Comparison of ENCODE assay signal across 1 cellular context in the genomic region with DNA sequence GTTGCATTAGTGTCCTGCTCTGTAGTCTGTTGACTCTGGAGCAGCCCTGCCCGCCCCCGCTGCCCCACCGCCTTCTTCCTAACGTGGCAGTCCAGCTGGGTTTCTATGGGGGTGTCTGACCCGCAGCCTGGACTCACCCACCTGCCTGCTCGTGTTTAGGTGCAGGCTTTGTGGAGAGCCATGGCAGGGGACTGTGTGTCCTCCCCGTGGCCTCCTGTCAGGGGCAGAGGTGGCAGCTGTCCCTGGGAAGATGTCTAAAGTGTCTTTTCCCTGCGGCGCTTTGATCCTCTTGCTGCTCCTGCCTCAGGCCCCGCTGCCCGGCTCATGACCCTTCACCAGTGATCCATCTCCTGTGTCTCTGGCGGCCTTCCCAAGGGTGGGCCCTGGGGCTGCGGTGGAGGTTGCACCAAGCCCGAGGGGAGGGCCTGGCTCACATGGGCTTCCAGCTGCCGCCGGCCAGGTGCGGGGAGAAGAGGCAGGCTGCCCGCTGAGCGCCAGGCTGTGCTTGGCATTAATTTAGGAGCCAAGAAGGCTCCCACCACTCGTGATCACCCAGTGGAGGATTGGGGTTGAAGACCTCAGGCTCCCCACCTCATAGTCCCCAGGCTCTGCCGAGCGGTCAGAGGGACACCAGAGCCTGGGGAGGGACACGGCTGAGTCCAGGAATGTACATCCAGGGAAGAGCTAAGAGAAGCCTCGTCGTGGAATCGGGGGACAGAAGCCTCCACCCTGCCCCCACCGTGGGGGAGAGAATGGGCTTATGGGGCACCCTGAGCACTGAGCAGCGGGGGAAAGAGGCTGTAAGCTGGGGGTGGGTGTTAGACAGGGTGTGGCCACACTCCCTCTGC.
TF ChIP-seq lines count a peak whose summit lies in the region.

No MANE protein-coding gene starts in this region.

TF ChIP-seq in HepG2, 621 proteins besides CTCF, POLR2A, EP300 and RAD21 (continued from another document and continues in another):
- TF ChIP-seq ZBTB10 (CRISPR knock-in tag; IDR thresholded peaks at IDR 0.05; ENCODE audit: borderline replicate concordance) = no peak
- peak; percentile 75 for TF ChIP-seq ZNF710 (CRISPR knock-in tag; IDR thresholded peaks at IDR 0.05; ENCODE audit: borderline replicate concordance)
- TF ChIP-seq, protein P1, sequence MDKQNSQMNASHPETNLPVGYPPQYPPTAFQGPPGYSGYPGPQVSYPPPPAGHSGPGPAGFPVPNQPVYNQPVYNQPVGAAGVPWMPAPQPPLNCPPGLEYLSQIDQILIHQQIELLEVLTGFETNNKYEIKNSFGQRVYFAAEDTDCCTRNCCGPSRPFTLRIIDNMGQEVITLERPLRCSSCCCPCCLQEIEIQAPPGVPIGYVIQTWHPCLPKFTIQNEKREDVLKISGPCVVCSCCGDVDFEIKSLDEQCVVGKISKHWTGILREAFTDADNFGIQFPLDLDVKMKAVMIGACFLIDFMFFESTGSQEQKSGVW (CRISPR knock-in tag; IDR thresholded peaks at IDR 0.05; ENCODE audit: borderline replicate concordance) = no peak
- peak; percentile 59; the same call in 1 of the 2 replicates for TF ChIP-seq ESRRA (CRISPR knock-in tag; IDR thresholded peaks at IDR 0.05; ENCODE audit: low read depth)
- TF ChIP-seq, protein P2, sequence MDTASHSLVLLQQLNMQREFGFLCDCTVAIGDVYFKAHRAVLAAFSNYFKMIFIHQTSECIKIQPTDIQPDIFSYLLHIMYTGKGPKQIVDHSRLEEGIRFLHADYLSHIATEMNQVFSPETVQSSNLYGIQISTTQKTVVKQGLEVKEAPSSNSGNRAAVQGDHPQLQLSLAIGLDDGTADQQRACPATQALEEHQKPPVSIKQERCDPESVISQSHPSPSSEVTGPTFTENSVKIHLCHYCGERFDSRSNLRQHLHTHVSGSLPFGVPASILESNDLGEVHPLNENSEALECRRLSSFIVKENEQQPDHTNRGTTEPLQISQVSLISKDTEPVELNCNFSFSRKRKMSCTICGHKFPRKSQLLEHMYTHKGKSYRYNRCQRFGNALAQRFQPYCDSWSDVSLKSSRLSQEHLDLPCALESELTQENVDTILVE (CRISPR knock-in tag; IDR thresholded peaks at IDR 0.05) = peak; percentile 74; the same call in 1 of the 2 replicates
- peak; percentile 39; the same call in 1 of the 2 replicates for TF ChIP-seq ZNF281 (CRISPR knock-in tag; IDR thresholded peaks at IDR 0.05; ENCODE audit: borderline replicate concordance)
- peak; percentile 77; the same call in 1 of the 2 replicates for TF ChIP-seq KDM5B (CRISPR knock-in tag; IDR thresholded peaks at IDR 0.05; ENCODE audit: borderline replicate concordance)
- peak; percentile 45; the same call in 1 of the 2 replicates for TF ChIP-seq SIX4 (CRISPR knock-in tag; IDR thresholded peaks at IDR 0.05)
- TF ChIP-seq PTBP1 (IDR thresholded peaks at IDR 0.05; ENCODE audit: low read depth, low read length, poor library complexity, severe bottlenecking) = peak; percentile 57
- peak; percentile 72; the same call in 1 of the 2 replicates for TF ChIP-seq ZNF451 (CRISPR knock-in tag; IDR thresholded peaks at IDR 0.05)
- TF ChIP-seq SPEN (CRISPR knock-in tag; IDR thresholded peaks at IDR 0.05; ENCODE audit: low read depth) = peak; percentile 80; the same call in 1 of the 2 replicates
- peak; percentile 91 for TF ChIP-seq ZNF335 (CRISPR knock-in tag; IDR thresholded peaks at IDR 0.05)
- TF ChIP-seq PBX2 (CRISPR knock-in tag; IDR thresholded peaks at IDR 0.05) = no peak
- TF ChIP-seq, protein P3, sequence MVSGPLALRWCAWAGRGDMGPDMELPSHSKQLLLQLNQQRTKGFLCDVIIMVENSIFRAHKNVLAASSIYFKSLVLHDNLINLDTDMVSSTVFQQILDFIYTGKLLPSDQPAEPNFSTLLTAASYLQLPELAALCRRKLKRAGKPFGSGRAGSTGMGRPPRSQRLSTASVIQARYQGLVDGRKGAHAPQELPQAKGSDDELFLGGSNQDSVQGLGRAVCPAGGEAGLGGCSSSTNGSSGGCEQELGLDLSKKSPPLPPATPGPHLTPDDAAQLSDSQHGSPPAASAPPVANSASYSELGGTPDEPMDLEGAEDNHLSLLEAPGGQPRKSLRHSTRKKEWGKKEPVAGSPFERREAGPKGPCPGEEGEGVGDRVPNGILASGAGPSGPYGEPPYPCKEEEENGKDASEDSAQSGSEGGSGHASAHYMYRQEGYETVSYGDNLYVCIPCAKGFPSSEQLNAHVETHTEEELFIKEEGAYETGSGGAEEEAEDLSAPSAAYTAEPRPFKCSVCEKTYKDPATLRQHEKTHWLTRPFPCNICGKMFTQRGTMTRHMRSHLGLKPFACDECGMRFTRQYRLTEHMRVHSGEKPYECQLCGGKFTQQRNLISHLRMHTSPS (CRISPR knock-in tag; IDR thresholded peaks at IDR 0.05; ENCODE audit: low read depth) = peak; percentile 90
- 0 out of 2 replicates have a peak, but pooled peaks have one; percentile 17 for TF ChIP-seq GFI1 (CRISPR knock-in tag; IDR thresholded peaks at IDR 0.05; ENCODE audit: borderline replicate concordance)
- TF ChIP-seq CREB1 (IDR thresholded peaks at IDR 0.05) = no peak
- TF ChIP-seq CREB1 (CRISPR knock-in tag; IDR thresholded peaks at IDR 0.05) = no peak
- TF ChIP-seq ZNF781 (CRISPR knock-in tag; IDR thresholded peaks at IDR 0.05; ENCODE audit: borderline replicate concordance, not compliant biosample characterization) = no peak
- TF ChIP-seq, protein P4, sequence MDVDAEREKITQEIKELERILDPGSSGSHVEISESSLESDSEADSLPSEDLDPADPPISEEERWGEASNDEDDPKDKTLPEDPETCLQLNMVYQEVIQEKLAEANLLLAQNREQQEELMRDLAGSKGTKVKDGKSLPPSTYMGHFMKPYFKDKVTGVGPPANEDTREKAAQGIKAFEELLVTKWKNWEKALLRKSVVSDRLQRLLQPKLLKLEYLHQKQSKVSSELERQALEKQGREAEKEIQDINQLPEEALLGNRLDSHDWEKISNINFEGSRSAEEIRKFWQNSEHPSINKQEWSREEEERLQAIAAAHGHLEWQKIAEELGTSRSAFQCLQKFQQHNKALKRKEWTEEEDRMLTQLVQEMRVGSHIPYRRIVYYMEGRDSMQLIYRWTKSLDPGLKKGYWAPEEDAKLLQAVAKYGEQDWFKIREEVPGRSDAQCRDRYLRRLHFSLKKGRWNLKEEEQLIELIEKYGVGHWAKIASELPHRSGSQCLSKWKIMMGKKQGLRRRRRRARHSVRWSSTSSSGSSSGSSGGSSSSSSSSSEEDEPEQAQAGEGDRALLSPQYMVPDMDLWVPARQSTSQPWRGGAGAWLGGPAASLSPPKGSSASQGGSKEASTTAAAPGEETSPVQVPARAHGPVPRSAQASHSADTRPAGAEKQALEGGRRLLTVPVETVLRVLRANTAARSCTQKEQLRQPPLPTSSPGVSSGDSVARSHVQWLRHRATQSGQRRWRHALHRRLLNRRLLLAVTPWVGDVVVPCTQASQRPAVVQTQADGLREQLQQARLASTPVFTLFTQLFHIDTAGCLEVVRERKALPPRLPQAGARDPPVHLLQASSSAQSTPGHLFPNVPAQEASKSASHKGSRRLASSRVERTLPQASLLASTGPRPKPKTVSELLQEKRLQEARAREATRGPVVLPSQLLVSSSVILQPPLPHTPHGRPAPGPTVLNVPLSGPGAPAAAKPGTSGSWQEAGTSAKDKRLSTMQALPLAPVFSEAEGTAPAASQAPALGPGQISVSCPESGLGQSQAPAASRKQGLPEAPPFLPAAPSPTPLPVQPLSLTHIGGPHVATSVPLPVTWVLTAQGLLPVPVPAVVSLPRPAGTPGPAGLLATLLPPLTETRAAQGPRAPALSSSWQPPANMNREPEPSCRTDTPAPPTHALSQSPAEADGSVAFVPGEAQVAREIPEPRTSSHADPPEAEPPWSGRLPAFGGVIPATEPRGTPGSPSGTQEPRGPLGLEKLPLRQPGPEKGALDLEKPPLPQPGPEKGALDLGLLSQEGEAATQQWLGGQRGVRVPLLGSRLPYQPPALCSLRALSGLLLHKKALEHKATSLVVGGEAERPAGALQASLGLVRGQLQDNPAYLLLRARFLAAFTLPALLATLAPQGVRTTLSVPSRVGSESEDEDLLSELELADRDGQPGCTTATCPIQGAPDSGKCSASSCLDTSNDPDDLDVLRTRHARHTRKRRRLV (CRISPR knock-in tag; IDR thresholded peaks at IDR 0.05) = no peak
- peak; percentile 52; the same call in 1 of the 2 replicates for TF ChIP-seq ZNF331 (CRISPR knock-in tag; IDR thresholded peaks at IDR 0.05)
- TF ChIP-seq PHF5A (CRISPR knock-in tag; IDR thresholded peaks at IDR 0.05; ENCODE audit: low read depth, unreplicated experiment) = no peak
- TF ChIP-seq ZNF572 (CRISPR knock-in tag; IDR thresholded peaks at IDR 0.05) = 0 out of 2 replicates have a peak, but pooled peaks have one; percentile 26
